ENCODE assay signal across 18 cellular contexts in genomic region chr2:158779621-158780020, GRCh38. TPM values are rescaled to one million over a fixed set of nuclear protein-coding genes. Genes with fewer than 3 reads are reported as not detected.
A peak's percentile ranks its signal among the peaks of the same experiment; 100 is the strongest.
DNase-seq lines count a peak whose midpoint lies in the region; ATAC-seq and TF ChIP-seq lines count a peak whose summit lies in the region.
"Had no signal": no experiment of that assay in that cellular context is flagged by ENCODE, and none has a peak within 500 bp of the region (broad histone marks: within the 10 kb centered on the region; RNA-seq: fewer than 3 reads in every experiment).

No MANE protein-coding gene starts in this region.

- peak; percentile 17 for DNase-seq in DMS153 (lab: John Stamatoyannopoulos, UW)
- DNase-seq in DMS153 treated with DMSO at 0.1 percent for 48 hours (lab: John Stamatoyannopoulos, UW; ENCODE audit: unreplicated experiment), result no peak
- DNase-seq in dermis microvascular lymphatic vessel endothelial cell (ENCODE audit: low read depth in 2 of 2), result peak; percentile 30 to 48
- DNase-seq in mesenchymal stem cell, result peak; percentile 11
- DNase-seq in vagina (ENCODE audit: extremely low spot score in 2 of 2), result no peak
- DNase-seq in activated CD4-positive, CD25-positive, alpha-beta regulatory T cell treated with anti-CD3 and anti-CD28 coated beads, Interleukin-2, amount 50 U/mL, for 72 hours, result no peak
- no peak for DNase-seq in upper lobe of right lung
- DNase-seq: COR-L47, Karpas-422, MM.1S, NCI-H187 treated with DMSO at 0.1 percent for 48 hours, NCI-H446, NCI-H774, SIG-M5 had no signal

- H3K4me2 ChIP-seq in mesenchymal stem cell (ENCODE audit: low read length, poor library complexity, severe bottlenecking), result no peak overlapping the region

- H3K9me3 ChIP-seq in mesenchymal stem cell (ENCODE audit: control insufficient read depth, low read length) (no peaks in the 10 kb centered on the region), vagina (no peaks in the 10 kb centered on the region), upper lobe of right lung (no peaks in the 10 kb centered on the region)

- no peaks in the 10 kb centered on the region for H3K27me3 ChIP-seq in mesenchymal stem cell (ENCODE audit: control insufficient read depth in 1 of 2, insufficient read depth in 1 of 2, low read length in 2 of 2)
- H3K27me3 ChIP-seq in vagina, result no peaks in the 10 kb centered on the region
- no peaks in the 10 kb centered on the region for H3K27me3 ChIP-seq in upper lobe of right lung

- ATAC-seq in HG03095 (IDR thresholded peaks at IDR 0.05; ENCODE audit: unreplicated experiment) (no peak), upper lobe of right lung (no peak)

- no peak overlapping the region for H2BK12ac ChIP-seq in mesenchymal stem cell (ENCODE audit: low read length in 2 of 2)

- H3K36me3 ChIP-seq in mesenchymal stem cell (ENCODE audit: control insufficient read depth in 1 of 2, insufficient read depth in 2 of 2, low read depth in 1 of 2, low read length in 2 of 2) (no peaks in the 10 kb centered on the region), vagina (no peaks in the 10 kb centered on the region), upper lobe of right lung (no peaks in the 10 kb centered on the region)

- H3K18ac ChIP-seq in mesenchymal stem cell (ENCODE audit: low read depth in 1 of 2, low read length in 2 of 2), result no peak overlapping the region

- H2BK5ac ChIP-seq in mesenchymal stem cell (ENCODE audit: low read depth, low read length, poor library complexity, severe bottlenecking), result no peak overlapping the region

- no peaks in the 10 kb centered on the region for H3K79me1 ChIP-seq in mesenchymal stem cell (replicated peaks; ENCODE audit: low read length, poor library complexity, severe bottlenecking)

- H3K4me1 ChIP-seq in mesenchymal stem cell (ENCODE audit: control insufficient read depth, insufficient read depth, low read depth, low read length) (no peaks in the 10 kb centered on the region), vagina (peaks cover 43% of the 10 kb centered on the region), upper lobe of right lung (no peaks in the 10 kb centered on the region)

- TF ChIP-seq CTCF in vagina (IDR thresholded peaks at IDR 0.05) (no peak), upper lobe of right lung (IDR thresholded peaks at IDR 0.05) (no peak)

- H2AK5ac ChIP-seq in mesenchymal stem cell (ENCODE audit: low read length, severe bottlenecking), result no peak overlapping the region

- intact Hi-C loops in vagina (cut with DNase I), result no loop called here
- intact Hi-C loops in upper lobe of right lung (cut with DNase I), result no loop called here

- H3K14ac ChIP-seq in mesenchymal stem cell (ENCODE audit: low read length in 2 of 2), result no peak overlapping the region

- no peak overlapping the region for H4K8ac ChIP-seq in mesenchymal stem cell (ENCODE audit: low read length)

- no peak overlapping the region for H3K4me3 ChIP-seq in mesenchymal stem cell (ENCODE audit: insufficient read depth in 1 of 2, low read depth in 1 of 2, low read length in 2 of 2)
- H3K4me3 ChIP-seq in vagina, result no peak overlapping the region
- H3K4me3 ChIP-seq in upper lobe of right lung, result no peak overlapping the region

- H3K23ac ChIP-seq in mesenchymal stem cell (ENCODE audit: low read length in 2 of 2), result no peak overlapping the region

- no peak overlapping the region for H2BK15ac ChIP-seq in mesenchymal stem cell (ENCODE audit: low read depth, poor library complexity, severe bottlenecking)

- peak overlapping the region; percentile 42 for H3K9ac ChIP-seq in mesenchymal stem cell (ENCODE audit: low read length)

- no peak overlapping the region for H4K91ac ChIP-seq in mesenchymal stem cell (ENCODE audit: low read length)

- H3K4ac ChIP-seq in mesenchymal stem cell (ENCODE audit: low read depth in 1 of 2, low read length in 2 of 2), result no peak overlapping the region

- no peak overlapping the region for H2AFZ ChIP-seq in mesenchymal stem cell (ENCODE audit: low read depth, low read length)

- WGBS in mesenchymal stem cell, result 62% methylated on average over 1 of the region's 1 CpG

- no peak overlapping the region for H3K27ac ChIP-seq in mesenchymal stem cell (ENCODE audit: low read length, poor library complexity, severe bottlenecking)
- peak overlapping the region; percentile 27 for H3K27ac ChIP-seq in vagina
- no peak overlapping the region for H3K27ac ChIP-seq in upper lobe of right lung
- H3K27ac ChIP-seq: 22Rv1, C4-2B had no signal

- no peak for TF ChIP-seq POLR2A in vagina (IDR thresholded peaks at IDR 0.05)

- H2BK120ac ChIP-seq in mesenchymal stem cell (ENCODE audit: low read depth, low read length), result no peak overlapping the region

RNA-seq across cellular contexts. Expression of gene DAPL1, which starts 15.5 kb away (rescaled TPM):
- total RNA-seq in dermis microvascular lymphatic vessel endothelial cell (not detected in 2 replicates), vagina (101 TPM), upper lobe of right lung (not detected)
- not detected for polyA plus RNA-seq in mesenchymal stem cell (2013, experiment 1 of 2)
- polyA plus RNA-seq in mesenchymal stem cell (2013, experiment 2 of 2), result 0.12 TPM
- total RNA-seq: H4 had no signal

Comparison
In these comparisons a context has a peak if more than half of its experiments do, and no peak if none do; other contexts are left out.
1. DNase-seq: peak in DMS153 (single experiment), dermis microvascular lymphatic vessel endothelial cell (2 of 2) and mesenchymal stem cell (single experiment); none in DMS153 treated with DMSO at 0.1 percent for 48 hours (single experiment), vagina (0 of 2), activated CD4-positive, CD25-positive, alpha-beta regulatory T cell treated with anti-CD3 and anti-CD28 coated beads, Interleukin-2, amount 50 U/mL, for 72 hours (single experiment) and upper lobe of right lung (single experiment).
2. RNA of gene DAPL1, which starts 15.5 kb away (total RNA-seq): 101 TPM in vagina (single experiment); not detected in upper lobe of right lung (single experiment) and not detected in dermis microvascular lymphatic vessel endothelial cell; every median in the first group is over 10 times any median in the second.